Comparison of ENCODE assay signal across 17 cellular contexts in the genomic region with DNA sequence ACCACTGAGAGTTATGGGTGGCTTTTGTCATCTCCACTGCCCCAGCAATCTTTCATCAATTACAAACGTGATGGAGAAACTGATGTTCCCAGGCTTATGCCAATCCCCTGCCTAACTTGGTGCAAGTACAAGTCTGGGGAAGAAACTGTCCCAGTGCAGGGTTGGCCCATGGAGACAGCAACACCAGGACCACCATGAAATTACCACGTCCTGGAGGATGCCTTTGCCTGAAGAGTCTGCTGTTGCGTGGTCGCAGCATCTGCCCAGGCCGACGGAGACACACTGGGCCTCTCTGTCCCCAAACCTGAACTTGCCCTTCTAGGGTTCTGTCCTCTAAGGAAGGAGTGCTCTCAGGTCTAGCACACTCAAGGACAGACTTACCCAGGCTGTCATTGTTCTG.
A peak's percentile ranks its signal among the peaks of the same experiment; 100 is the strongest.
DNase-seq lines count a peak whose midpoint lies in the region; ATAC-seq, FAIRE-seq and TF ChIP-seq lines count a peak whose summit lies in the region.
"Had no signal": no experiment of that assay in that cellular context is flagged by ENCODE, and none has a peak within 500 bp of the region (broad histone marks: within the 10 kb centered on the region; RNA-seq: fewer than 3 reads in every experiment).

No MANE protein-coding gene starts in this region.

- H3K9me3 ChIP-seq in BLaER1 (no peaks in the 10 kb centered on the region), OCI-LY7 (ENCODE audit: low read length) (no peaks in the 10 kb centered on the region)

- H3K4me2 ChIP-seq in BLaER1 (peak overlapping the region; percentile 76), OCI-LY7 (ENCODE audit: low read length) (peak overlapping the region; percentile 47)

- peaks cover 3% of the 10 kb centered on the region for H3K9me3 Mint-ChIP-seq in memory B cell
- H3K9me3 Mint-ChIP-seq: CD4-positive, alpha-beta T cell had no signal

- peak overlapping the region; percentile 33; the same call in 1 of the 2 replicates for H3K27ac ChIP-seq in BLaER1
- H3K27ac ChIP-seq in OCI-LY7 (ENCODE audit: low read depth, low read length, poor library complexity, severe bottlenecking) = no peak overlapping the region

- POLR2A ChIA-PET in OCI-LY7 (lab: Charles Lee) (no interaction called here), HEK293T (lab: Yijun Ruan, JAX) (no interaction called here)

- DNase-seq in OCI-LY7 (ENCODE audit: low spot score) (no peak), memory B cell (ENCODE audit: low spot score in 2 of 2) (no peak), posterior vena cava (ENCODE audit: low spot score) (peak; percentile 37), NCI-H2171 (lab: John Stamatoyannopoulos, UW) (no peak), HTR-8/SVneo (ENCODE audit: insufficient read length, low spot score) (no peak), HEK293T (ENCODE audit: extremely low spot score) (no peak), amniotic stem cell (lab: John Stamatoyannopoulos, UW) (no peak)
- DNase-seq: 8988T; AML-193; CD4-positive, alpha-beta T cell; DND-41; GDM1; IMR-90 had no signal

- H3K4me3 ChIP-seq in BLaER1 (no peak overlapping the region), OCI-LY7 (ENCODE audit: low read depth, low read length, poor library complexity, severe bottlenecking) (no peak overlapping the region)

- no peak for ATAC-seq in memory B cell (ENCODE audit: low read depth)
- ATAC-seq: HCT116 had no signal

- no peaks in the 10 kb centered on the region for H3K79me2 ChIP-seq in OCI-LY7 (ENCODE audit: insufficient read depth, low read depth, low read length)

- intact Hi-C loops in OCI-LY7 (cut with micrococcal nuclease; ENCODE audit: unreplicated experiment) = no loop called here
- intact Hi-C loops in posterior vena cava (cut with DNase I) = no loop called here

- BruUV-seq in OCI-LY7 (replicated peaks; lab: Mats Ljungman, UMichigan) = no TSS peak

- H2AFZ ChIP-seq in OCI-LY7 (ENCODE audit: low read length) = peak overlapping the region; percentile 66; the same call in 1 of the 2 replicates

- H3K4me3 Mint-ChIP-seq in memory B cell = no peak overlapping the region
- H3K4me3 Mint-ChIP-seq: CD4-positive, alpha-beta T cell had no signal

- CTCF ChIA-PET in OCI-LY7 (lab: Charles Lee; ENCODE audit: unreplicated experiment) = no interaction called here
- CTCF ChIA-PET in HEK293T (lab: Yijun Ruan, JAX) = no interaction called here

- peaks cover 18% of the 10 kb centered on the region for H3K4me1 Mint-ChIP-seq in memory B cell

- peak overlapping the region; percentile 89 for H3K27ac Mint-ChIP-seq in memory B cell
- H3K27ac Mint-ChIP-seq: CD4-positive, alpha-beta T cell had no signal

- no peaks in the 10 kb centered on the region for H3K27me3 Mint-ChIP-seq in memory B cell
- H3K27me3 Mint-ChIP-seq: CD4-positive, alpha-beta T cell had no signal

- no peak overlapping the region for H3K9ac ChIP-seq in BLaER1

- no peak for TF ChIP-seq CTCF in OCI-LY7 (conservative IDR thresholded peaks at IDR 0.05; ENCODE audit: low read length)

- H3K36me3 ChIP-seq in BLaER1 (no peaks in the 10 kb centered on the region), OCI-LY7 (ENCODE audit: insufficient read depth, low read length) (no peaks in the 10 kb centered on the region)

- no peaks in the 10 kb centered on the region for H3K9me2 ChIP-seq in OCI-LY7 (ENCODE audit: insufficient read depth, low read length)

- H3K27me3 ChIP-seq in BLaER1 = no peaks in the 10 kb centered on the region

- H3K36me3 Mint-ChIP-seq in memory B cell = peaks cover 3% of the 10 kb centered on the region

- FAIRE-seq in HTR-8/SVneo (lab: Jason Lieb, UNC) = no peak
- FAIRE-seq: GM19239, H1 had no signal

- H3K4me1 ChIP-seq in BLaER1 (peaks cover 37% of the 10 kb centered on the region), OCI-LY7 (ENCODE audit: insufficient read depth, low read length, poor library complexity, severe bottlenecking) (peaks cover 18% of the 10 kb centered on the region)

- H4K20me1 ChIP-seq in BLaER1 (no peaks in the 10 kb centered on the region), OCI-LY7 (ENCODE audit: insufficient read depth, low read length) (no peaks in the 10 kb centered on the region)

TF ChIP-seq in HEK293T, 16 proteins besides CTCF, POLR2A, EP300 and RAD21:
- TF ChIP-seq BHLHE40 (IDR thresholded peaks at IDR 0.05; ENCODE audit: borderline replicate concordance) (no peak), TARDBP (IDR thresholded peaks at IDR 0.05) (no peak), FOXM1 (IDR thresholded peaks at IDR 0.05; ENCODE audit: borderline replicate concordance) (no peak), FOXK2 (IDR thresholded peaks at IDR 0.05) (no peak), LEF1 (IDR thresholded peaks at IDR 0.05; ENCODE audit: borderline replicate concordance) (no peak), ZNF384 (IDR thresholded peaks at IDR 0.05) (no peak), CTBP1 (IDR thresholded peaks at IDR 0.05; ENCODE audit: borderline replicate concordance) (no peak), SP1 (IDR thresholded peaks at IDR 0.05) (no peak), SUZ12 (IDR thresholded peaks at IDR 0.05) (no peak), L3MBTL2 (conservative IDR thresholded peaks at IDR 0.05) (no peak), PKNOX1 (IDR thresholded peaks at IDR 0.05) (no peak), ARNT (IDR thresholded peaks at IDR 0.05) (no peak), NFRKB (IDR thresholded peaks at IDR 0.05) (no peak)
